In genomic region chr3:151581046-151581445, GRCh38 we compare ENCODE assay signal across 1 cellular context.
TF ChIP-seq lines count a peak whose summit lies in the region.

No MANE protein-coding gene starts in this region.

TF ChIP-seq in GM23338, 12 proteins besides CTCF, POLR2A, EP300 and RAD21 (continued from another document):
- no peak for TF ChIP-seq ZNF462 (CRISPR knock-in tag; IDR thresholded peaks at IDR 0.05)
- TF ChIP-seq ZNF331 (CRISPR knock-in tag; IDR thresholded peaks at IDR 0.05; ENCODE audit: low read depth) = no peak
- TF ChIP-seq EZH2 (IDR thresholded peaks at IDR 0.05; ENCODE audit: low read depth, unreplicated experiment) = no peak
- TF ChIP-seq JUNB (IDR thresholded peaks at IDR 0.05; ENCODE audit: unreplicated experiment) = no peak
- no peak for TF ChIP-seq CREB1 (CRISPR knock-in tag; IDR thresholded peaks at IDR 0.05; ENCODE audit: low read depth)
- no peak for TF ChIP-seq NANOG (IDR thresholded peaks at IDR 0.05; ENCODE audit: borderline replicate concordance)
- TF ChIP-seq ZNF114 (CRISPR knock-in tag; IDR thresholded peaks at IDR 0.05) = no peak
- TF ChIP-seq POLR2AphosphoS5 (IDR thresholded peaks at IDR 0.05; ENCODE audit: low read depth) = no peak
- TF ChIP-seq REST (IDR thresholded peaks at IDR 0.05; ENCODE audit: unreplicated experiment) = no peak
- TF ChIP-seq STAT1 (IDR thresholded peaks at IDR 0.05; ENCODE audit: unreplicated experiment) = no peak
- TF ChIP-seq ETS1 (IDR thresholded peaks at IDR 0.05) = no peak
